ENCODE assay signal across 1 cellular context in the genomic region with DNA sequence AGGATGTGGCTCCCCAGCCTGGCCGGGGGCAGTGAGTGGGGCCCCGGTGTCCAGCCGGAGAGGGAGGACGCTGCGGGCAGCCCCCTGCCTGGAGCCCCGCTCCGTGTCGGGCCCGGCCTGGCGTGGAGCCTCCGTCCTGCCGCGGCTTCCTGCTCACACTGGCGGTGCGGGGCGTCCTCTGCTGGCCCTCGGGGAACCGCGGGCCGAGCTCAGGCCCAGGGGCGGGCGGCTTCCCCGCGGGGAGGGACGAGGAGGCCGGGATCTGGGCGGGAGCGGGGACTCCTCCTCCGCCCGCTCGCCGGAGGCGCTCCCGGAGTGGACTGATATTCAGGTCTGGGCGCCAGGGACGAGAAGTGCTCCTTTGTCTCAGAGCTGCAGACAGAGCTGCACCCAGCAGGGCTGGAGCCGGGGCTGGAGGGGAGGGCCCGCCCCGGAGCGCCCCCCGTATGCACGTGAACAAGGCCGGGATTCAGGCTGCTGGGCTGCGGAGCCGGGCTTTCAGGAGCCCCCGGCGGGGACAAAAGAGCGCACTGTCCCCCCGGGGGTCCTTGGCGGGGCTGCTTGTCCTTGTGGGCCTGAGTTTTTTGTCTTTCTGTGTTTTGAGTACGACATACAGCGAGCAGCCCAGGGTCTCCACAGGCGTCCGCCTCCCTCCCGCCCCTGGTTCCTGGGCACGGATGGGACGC.
TF ChIP-seq lines count a peak whose summit lies in the region.

No MANE protein-coding gene starts in this region.

TF ChIP-seq in HEK293, 187 proteins besides CTCF, POLR2A, EP300 and RAD21 (continued from another document and continues in another):
- TF ChIP-seq, protein P1, sequence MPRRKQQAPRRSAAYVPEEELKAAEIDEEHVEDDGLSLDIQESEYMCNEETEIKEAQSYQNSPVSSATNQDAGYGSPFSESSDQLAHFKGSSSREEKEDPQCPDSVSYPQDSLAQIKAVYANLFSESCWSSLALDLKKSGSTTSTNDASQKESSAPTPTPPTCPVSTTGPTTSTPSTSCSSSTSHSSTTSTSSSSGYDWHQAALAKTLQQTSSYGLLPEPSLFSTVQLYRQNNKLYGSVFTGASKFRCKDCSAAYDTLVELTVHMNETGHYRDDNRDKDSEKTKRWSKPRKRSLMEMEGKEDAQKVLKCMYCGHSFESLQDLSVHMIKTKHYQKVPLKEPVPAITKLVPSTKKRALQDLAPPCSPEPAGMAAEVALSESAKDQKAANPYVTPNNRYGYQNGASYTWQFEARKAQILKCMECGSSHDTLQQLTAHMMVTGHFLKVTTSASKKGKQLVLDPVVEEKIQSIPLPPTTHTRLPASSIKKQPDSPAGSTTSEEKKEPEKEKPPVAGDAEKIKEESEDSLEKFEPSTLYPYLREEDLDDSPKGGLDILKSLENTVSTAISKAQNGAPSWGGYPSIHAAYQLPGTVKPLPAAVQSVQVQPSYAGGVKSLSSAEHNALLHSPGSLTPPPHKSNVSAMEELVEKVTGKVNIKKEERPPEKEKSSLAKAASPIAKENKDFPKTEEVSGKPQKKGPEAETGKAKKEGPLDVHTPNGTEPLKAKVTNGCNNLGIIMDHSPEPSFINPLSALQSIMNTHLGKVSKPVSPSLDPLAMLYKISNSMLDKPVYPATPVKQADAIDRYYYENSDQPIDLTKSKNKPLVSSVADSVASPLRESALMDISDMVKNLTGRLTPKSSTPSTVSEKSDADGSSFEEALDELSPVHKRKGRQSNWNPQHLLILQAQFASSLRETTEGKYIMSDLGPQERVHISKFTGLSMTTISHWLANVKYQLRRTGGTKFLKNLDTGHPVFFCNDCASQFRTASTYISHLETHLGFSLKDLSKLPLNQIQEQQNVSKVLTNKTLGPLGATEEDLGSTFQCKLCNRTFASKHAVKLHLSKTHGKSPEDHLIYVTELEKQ (tag by site-specific recombination; IDR thresholded peaks at IDR 0.05; ENCODE audit: borderline replicate concordance), result no peak
- TF ChIP-seq ZNF623 (tag by site-specific recombination; IDR thresholded peaks at IDR 0.05), result no peak
- no peak for TF ChIP-seq ZNF311 (tag by site-specific recombination; IDR thresholded peaks at IDR 0.05; ENCODE audit: borderline replicate concordance)
- peak; percentile 56; the same call in 1 of the 2 replicates for TF ChIP-seq KLF16 (tag by site-specific recombination; IDR thresholded peaks at IDR 0.05)
- peak; percentile 47; the same call in 1 of the 2 replicates for TF ChIP-seq SP7 (tag by site-specific recombination; IDR thresholded peaks at IDR 0.05)
- TF ChIP-seq ZNF423 (tag by site-specific recombination; IDR thresholded peaks at IDR 0.05), result peak; percentile 74
- no peak for TF ChIP-seq PRDM6 (tag by site-specific recombination; IDR thresholded peaks at IDR 0.05)
- TF ChIP-seq, protein P2, sequence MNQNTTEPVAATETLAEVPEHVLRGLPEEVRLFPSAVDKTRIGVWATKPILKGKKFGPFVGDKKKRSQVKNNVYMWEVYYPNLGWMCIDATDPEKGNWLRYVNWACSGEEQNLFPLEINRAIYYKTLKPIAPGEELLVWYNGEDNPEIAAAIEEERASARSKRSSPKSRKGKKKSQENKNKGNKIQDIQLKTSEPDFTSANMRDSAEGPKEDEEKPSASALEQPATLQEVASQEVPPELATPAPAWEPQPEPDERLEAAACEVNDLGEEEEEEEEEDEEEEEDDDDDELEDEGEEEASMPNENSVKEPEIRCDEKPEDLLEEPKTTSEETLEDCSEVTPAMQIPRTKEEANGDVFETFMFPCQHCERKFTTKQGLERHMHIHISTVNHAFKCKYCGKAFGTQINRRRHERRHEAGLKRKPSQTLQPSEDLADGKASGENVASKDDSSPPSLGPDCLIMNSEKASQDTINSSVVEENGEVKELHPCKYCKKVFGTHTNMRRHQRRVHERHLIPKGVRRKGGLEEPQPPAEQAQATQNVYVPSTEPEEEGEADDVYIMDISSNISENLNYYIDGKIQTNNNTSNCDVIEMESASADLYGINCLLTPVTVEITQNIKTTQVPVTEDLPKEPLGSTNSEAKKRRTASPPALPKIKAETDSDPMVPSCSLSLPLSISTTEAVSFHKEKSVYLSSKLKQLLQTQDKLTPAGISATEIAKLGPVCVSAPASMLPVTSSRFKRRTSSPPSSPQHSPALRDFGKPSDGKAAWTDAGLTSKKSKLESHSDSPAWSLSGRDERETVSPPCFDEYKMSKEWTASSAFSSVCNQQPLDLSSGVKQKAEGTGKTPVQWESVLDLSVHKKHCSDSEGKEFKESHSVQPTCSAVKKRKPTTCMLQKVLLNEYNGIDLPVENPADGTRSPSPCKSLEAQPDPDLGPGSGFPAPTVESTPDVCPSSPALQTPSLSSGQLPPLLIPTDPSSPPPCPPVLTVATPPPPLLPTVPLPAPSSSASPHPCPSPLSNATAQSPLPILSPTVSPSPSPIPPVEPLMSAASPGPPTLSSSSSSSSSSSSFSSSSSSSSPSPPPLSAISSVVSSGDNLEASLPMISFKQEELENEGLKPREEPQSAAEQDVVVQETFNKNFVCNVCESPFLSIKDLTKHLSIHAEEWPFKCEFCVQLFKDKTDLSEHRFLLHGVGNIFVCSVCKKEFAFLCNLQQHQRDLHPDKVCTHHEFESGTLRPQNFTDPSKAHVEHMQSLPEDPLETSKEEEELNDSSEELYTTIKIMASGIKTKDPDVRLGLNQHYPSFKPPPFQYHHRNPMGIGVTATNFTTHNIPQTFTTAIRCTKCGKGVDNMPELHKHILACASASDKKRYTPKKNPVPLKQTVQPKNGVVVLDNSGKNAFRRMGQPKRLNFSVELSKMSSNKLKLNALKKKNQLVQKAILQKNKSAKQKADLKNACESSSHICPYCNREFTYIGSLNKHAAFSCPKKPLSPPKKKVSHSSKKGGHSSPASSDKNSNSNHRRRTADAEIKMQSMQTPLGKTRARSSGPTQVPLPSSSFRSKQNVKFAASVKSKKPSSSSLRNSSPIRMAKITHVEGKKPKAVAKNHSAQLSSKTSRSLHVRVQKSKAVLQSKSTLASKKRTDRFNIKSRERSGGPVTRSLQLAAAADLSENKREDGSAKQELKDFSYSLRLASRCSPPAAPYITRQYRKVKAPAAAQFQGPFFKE (tag by site-specific recombination; IDR thresholded peaks at IDR 0.05; ENCODE audit: borderline replicate concordance), result no peak
- TF ChIP-seq ZXDB (tag by site-specific recombination; IDR thresholded peaks at IDR 0.05), result peak; percentile 54
- TF ChIP-seq ZNF449 (tag by site-specific recombination; IDR thresholded peaks at IDR 0.05), result peak; percentile 56
- no peak for TF ChIP-seq ZNF768 (tag by site-specific recombination; IDR thresholded peaks at IDR 0.05)
- no peak for TF ChIP-seq MYNN (tag by site-specific recombination; IDR thresholded peaks at IDR 0.05; ENCODE audit: borderline replicate concordance)
- TF ChIP-seq GFI1B (tag by site-specific recombination; IDR thresholded peaks at IDR 0.05), result no peak
- no peak for TF ChIP-seq ZNF514 (tag by site-specific recombination; IDR thresholded peaks at IDR 0.05)
- TF ChIP-seq ZNF654 (tag by site-specific recombination; IDR thresholded peaks at IDR 0.05; ENCODE audit: low read depth), result peak; percentile 39
- no peak for TF ChIP-seq ZNF19 (tag by site-specific recombination; IDR thresholded peaks at IDR 0.05; ENCODE audit: low read depth)
- TF ChIP-seq ZNF140 (tag by site-specific recombination; IDR thresholded peaks at IDR 0.05), result no peak
- no peak for TF ChIP-seq ZSCAN16 (tag by site-specific recombination; IDR thresholded peaks at IDR 0.05)
- no peak for TF ChIP-seq KLF7 (tag by site-specific recombination; IDR thresholded peaks at IDR 0.05; ENCODE audit: borderline replicate concordance)
- no peak for TF ChIP-seq ZSCAN23 (tag by site-specific recombination; IDR thresholded peaks at IDR 0.05)
- peak; percentile 56; the same call in 1 of the 2 replicates for TF ChIP-seq ZNF398 (tag by site-specific recombination; IDR thresholded peaks at IDR 0.05)
- TF ChIP-seq ZEB2 (tag by site-specific recombination; IDR thresholded peaks at IDR 0.05), result peak; percentile 30; the same call in 1 of the 2 replicates
- TF ChIP-seq ZNF362 (tag by site-specific recombination; IDR thresholded peaks at IDR 0.05), result no peak
- no peak for TF ChIP-seq ZNF549 (tag by site-specific recombination; IDR thresholded peaks at IDR 0.05)
- TF ChIP-seq ZNF776 (tag by site-specific recombination; IDR thresholded peaks at IDR 0.05; ENCODE audit: borderline replicate concordance), result no peak
- TF ChIP-seq SP2 (tag by site-specific recombination; IDR thresholded peaks at IDR 0.05), result peak; percentile 70
- TF ChIP-seq ZNF324 (tag by site-specific recombination; IDR thresholded peaks at IDR 0.05), result no peak
- no peak for TF ChIP-seq SALL2 (tag by site-specific recombination; IDR thresholded peaks at IDR 0.05; ENCODE audit: borderline replicate concordance)
- peak; percentile 40; the same call in 1 of the 2 replicates for TF ChIP-seq WT1 (tag by site-specific recombination; IDR thresholded peaks at IDR 0.05)
- TF ChIP-seq FEZF1 (tag by site-specific recombination; IDR thresholded peaks at IDR 0.05), result no peak
- TF ChIP-seq ZBTB20 (tag by site-specific recombination; IDR thresholded peaks at IDR 0.05), result peak; percentile 81
- TF ChIP-seq, protein P3, sequence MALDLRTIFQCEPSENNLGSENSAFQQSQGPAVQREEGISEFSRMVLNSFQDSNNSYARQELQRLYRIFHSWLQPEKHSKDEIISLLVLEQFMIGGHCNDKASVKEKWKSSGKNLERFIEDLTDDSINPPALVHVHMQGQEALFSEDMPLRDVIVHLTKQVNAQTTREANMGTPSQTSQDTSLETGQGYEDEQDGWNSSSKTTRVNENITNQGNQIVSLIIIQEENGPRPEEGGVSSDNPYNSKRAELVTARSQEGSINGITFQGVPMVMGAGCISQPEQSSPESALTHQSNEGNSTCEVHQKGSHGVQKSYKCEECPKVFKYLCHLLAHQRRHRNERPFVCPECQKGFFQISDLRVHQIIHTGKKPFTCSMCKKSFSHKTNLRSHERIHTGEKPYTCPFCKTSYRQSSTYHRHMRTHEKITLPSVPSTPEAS (tag by site-specific recombination; IDR thresholded peaks at IDR 0.05), result no peak
- TF ChIP-seq, protein P4, sequence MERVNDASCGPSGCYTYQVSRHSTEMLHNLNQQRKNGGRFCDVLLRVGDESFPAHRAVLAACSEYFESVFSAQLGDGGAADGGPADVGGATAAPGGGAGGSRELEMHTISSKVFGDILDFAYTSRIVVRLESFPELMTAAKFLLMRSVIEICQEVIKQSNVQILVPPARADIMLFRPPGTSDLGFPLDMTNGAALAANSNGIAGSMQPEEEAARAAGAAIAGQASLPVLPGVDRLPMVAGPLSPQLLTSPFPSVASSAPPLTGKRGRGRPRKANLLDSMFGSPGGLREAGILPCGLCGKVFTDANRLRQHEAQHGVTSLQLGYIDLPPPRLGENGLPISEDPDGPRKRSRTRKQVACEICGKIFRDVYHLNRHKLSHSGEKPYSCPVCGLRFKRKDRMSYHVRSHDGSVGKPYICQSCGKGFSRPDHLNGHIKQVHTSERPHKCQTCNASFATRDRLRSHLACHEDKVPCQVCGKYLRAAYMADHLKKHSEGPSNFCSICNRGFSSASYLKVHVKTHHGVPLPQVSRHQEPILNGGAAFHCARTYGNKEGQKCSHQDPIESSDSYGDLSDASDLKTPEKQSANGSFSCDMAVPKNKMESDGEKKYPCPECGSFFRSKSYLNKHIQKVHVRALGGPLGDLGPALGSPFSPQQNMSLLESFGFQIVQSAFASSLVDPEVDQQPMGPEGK (tag by site-specific recombination; IDR thresholded peaks at IDR 0.05), result peak; percentile 81
- TF ChIP-seq ZNF473 (tag by site-specific recombination; IDR thresholded peaks at IDR 0.05), result no peak
- peak; percentile 3; the same call in 1 of the 2 replicates for TF ChIP-seq ZNF777 (tag by site-specific recombination; IDR thresholded peaks at IDR 0.05; ENCODE audit: borderline replicate concordance)
- peak; percentile 92 for TF ChIP-seq GLIS2 (tag by site-specific recombination; IDR thresholded peaks at IDR 0.05)
- 0 out of 2 replicates have a peak, but pooled peaks have one; percentile 38 for TF ChIP-seq ZNF2 (tag by site-specific recombination; IDR thresholded peaks at IDR 0.05)
